In genomic region chr16:70572926-70573270, GRCh38 we compare ENCODE assay signal across 13 cellular contexts. TPM values are rescaled to one million over a fixed set of nuclear protein-coding genes. Genes with fewer than 3 reads are reported as not detected.
DNase-seq lines count a peak whose midpoint lies in the region; ATAC-seq, FAIRE-seq and TF ChIP-seq lines count a peak whose summit lies in the region.
"Had no signal": no experiment of that assay in that cellular context is flagged by ENCODE, and none has a peak within 500 bp of the region (broad histone marks: within the 10 kb centered on the region; RNA-seq: fewer than 3 reads in every experiment).

No MANE protein-coding gene starts in this region.

- BruUV-seq in HepG2 (replicated peaks; lab: Mats Ljungman, UMichigan): no TSS peak

- ATAC-seq in HepG2 (no peak), HG03159 (IDR thresholded peaks at IDR 0.05; ENCODE audit: unreplicated experiment) (no peak), T-cell (replicated peaks in 1 of 4) (no peak), omental fat pad (ENCODE audit: low FRiP score) (no peak)
- ATAC-seq in stimulated activated effector memory CD8-positive, alpha-beta T cell treated with anti-CD3 and anti-CD28 coated beads, Interleukin-12 subunit alpha, Interleukin-12 subunit beta, amount 100 ng/mL, for 72 hours: no peak

- H3K4me1 ChIP-seq in adrenal gland (replicated peaks in 1 of 2): peaks cover 12 to 39% of the 10 kb centered on the region in 2 donors
- H3K4me1 ChIP-seq in HepG2 (ENCODE audit: insufficient read depth, low read length): no peaks in the 10 kb centered on the region

- no peak overlapping the region for H3K9ac ChIP-seq in HepG2 (ENCODE audit: insufficient read depth, low read depth, low read length)

- TF ChIP-seq CTCF in adrenal gland (IDR thresholded peaks at IDR 0.05) (no peak), HepG2 (CRISPR knock-in tag; IDR thresholded peaks at IDR 0.05) (no peak), omental fat pad (IDR thresholded peaks at IDR 0.05) (no peak)

- no peak overlapping the region for H3K4me2 ChIP-seq in HepG2 (ENCODE audit: low read depth, low read length)

- H3K27me3 Mint-ChIP-seq in IgD-negative memory B cell (no peaks in the 10 kb centered on the region), T-cell (no peaks in the 10 kb centered on the region)
- H3K27me3 Mint-ChIP-seq: activated CD4-positive, alpha-beta T cell treated with anti-CD3 and anti-CD28 coated beads for 36 hours had no signal

- H3K36me3 Mint-ChIP-seq in IgD-negative memory B cell (peaks cover 1% of the 10 kb centered on the region), T-cell (peaks cover 41% of the 10 kb centered on the region)
- peaks cover 96% of the 10 kb centered on the region for H3K36me3 Mint-ChIP-seq in stimulated activated effector memory CD8-positive, alpha-beta T cell treated with anti-CD3 and anti-CD28 coated beads, Interleukin-12 subunit alpha, Interleukin-12 subunit beta, amount 100 ng/mL, for 72 hours

- no peak for DNase-seq in adrenal gland
- no peak for DNase-seq in HepG2 (ENCODE audit: low spot score)
- no peak for DNase-seq in stimulated activated effector memory CD8-positive, alpha-beta T cell treated with anti-CD3 and anti-CD28 coated beads, Interleukin-12 subunit alpha, Interleukin-12 subunit beta, amount 100 ng/mL, for 72 hours (ENCODE audit: low spot score in 2 of 2)
- no peak for DNase-seq in HK-2 (ENCODE audit: unreplicated experiment)
- DNase-seq in T-cell: no peak
- no peak for DNase-seq in omental fat pad (ENCODE audit: low spot score)
- DNase-seq: activated CD4-positive, alpha-beta T cell treated with anti-CD3 and anti-CD28 coated beads for 36 hours; CD8-positive, alpha-beta memory T cell; NCI-H1436; NCI-H748 treated with DMSO at 0.1 percent for 48 hours; retina had no signal

- H3K27ac ChIP-seq in adrenal gland: peak overlapping the region in 3 of 5 donors; percentile 3 to 75 (median 61)
- H3K27ac ChIP-seq in HepG2 (ENCODE audit: extremely low read length, insufficient read depth, low read length): no peak overlapping the region

- 52 to 86% (median 70%) methylated on average over 2 of the region's 2 CpGs for WGBS in adrenal gland, 4 donors
- WGBS in HepG2 (ENCODE audit: low lambda C conversion rate): 92% methylated on average over 2 of the region's 2 CpGs

- CTCF ChIA-PET in HepG2 (lab: Yijun Ruan, JAX; ENCODE audit: low intra/inter-chr PET ratio, low total read pairs) (no interaction called here), T-cell (lab: Charles Lee) (no interaction called here)

- H3K36me3 ChIP-seq in adrenal gland (replicated peaks in 1 of 2): peaks cover 0 to 62% of the 10 kb centered on the region in 2 donors
- peaks cover 49 to 65% of the 10 kb centered on the region in 2 experiments for H3K36me3 ChIP-seq in HepG2 (replicated peaks in 1 of 2; ENCODE audit: control insufficient read depth in 1 of 2, insufficient read depth in 2 of 2, low read length in 2 of 2)

- FAIRE-seq in HepG2 (lab: Jason Lieb, UNC): no peak

- in situ Hi-C loops in HepG2 (cut with HindIII; ENCODE audit: extremely low pct_ligation_motif_present, low pct_unique_long_range_greater_than_20kb): no loop called here

- H2AFZ ChIP-seq in HepG2 (ENCODE audit: low read length): no peak overlapping the region

- H3K9me3 Mint-ChIP-seq in IgD-negative memory B cell (no peaks in the 10 kb centered on the region), T-cell (no peaks in the 10 kb centered on the region)
- no peaks in the 10 kb centered on the region for H3K9me3 Mint-ChIP-seq in stimulated activated effector memory CD8-positive, alpha-beta T cell treated with anti-CD3 and anti-CD28 coated beads, Interleukin-12 subunit alpha, Interleukin-12 subunit beta, amount 100 ng/mL, for 72 hours
- H3K9me3 Mint-ChIP-seq: CD8-positive, alpha-beta memory T cell had no signal

- intact Hi-C loops in adrenal gland (cut with DNase I) (no loop called here), HepG2 (cut with micrococcal nuclease; ENCODE audit: unreplicated experiment) (no loop called here)

- H3K4me3 ChIP-seq in adrenal gland (no peak overlapping the region), HepG2 (replicated peaks in 1 of 3; ENCODE audit: insufficient read depth in 1 of 3, low read depth in 2 of 3, low read length in 3 of 3) (no peak overlapping the region)

- H3K27me3 ChIP-seq in adrenal gland (no peaks in the 10 kb centered on the region), HepG2 (ENCODE audit: control insufficient read depth in 1 of 2, insufficient read depth in 2 of 2, low read length in 2 of 2) (no peaks in the 10 kb centered on the region)

- H3K27ac Mint-ChIP-seq in IgD-negative memory B cell (peak overlapping the region in 2 of 3 donors; percentile 46 to 86), T-cell (peak overlapping the region in 1 of 2 donors; percentile 50)
- peak overlapping the region; percentile 89 for H3K27ac Mint-ChIP-seq in stimulated activated effector memory CD8-positive, alpha-beta T cell treated with anti-CD3 and anti-CD28 coated beads, Interleukin-12 subunit alpha, Interleukin-12 subunit beta, amount 100 ng/mL, for 72 hours

- H3K4me1 Mint-ChIP-seq in IgD-negative memory B cell: peaks cover 0 to 6% (median 4%) of the 10 kb centered on the region in 3 donors
- H3K4me1 Mint-ChIP-seq in stimulated activated effector memory CD8-positive, alpha-beta T cell treated with anti-CD3 and anti-CD28 coated beads, Interleukin-12 subunit alpha, Interleukin-12 subunit beta, amount 100 ng/mL, for 72 hours: peaks cover 38% of the 10 kb centered on the region
- H3K4me1 Mint-ChIP-seq in T-cell: peaks cover 10 to 17% (median 15%) of the 10 kb centered on the region in 3 donors

- no peaks in the 10 kb centered on the region for H3K79me2 ChIP-seq in HepG2 (ENCODE audit: insufficient read depth, low read length)

- TF ChIP-seq POLR2A in adrenal gland (IDR thresholded peaks at IDR 0.05) (no peak), HepG2 (IDR thresholded peaks at IDR 0.05; ENCODE audit: insufficient read depth in 1 of 2, low read depth in 2 of 2, low read length in 2 of 2) (no peak)

- peaks cover 21% of the 10 kb centered on the region; the same call in 1 of the 2 replicates for H4K20me1 ChIP-seq in HepG2 (ENCODE audit: insufficient read depth, low read length)

- TF ChIP-seq RAD21 in HepG2 (CRISPR knock-in tag; IDR thresholded peaks at IDR 0.05): no peak

- POLR2A ChIA-PET in HepG2 (lab: Yijun Ruan, JAX) (no interaction called here), T-cell (lab: Charles Lee) (no interaction called here)

- TF ChIP-seq EP300 in HepG2 (IDR thresholded peaks at IDR 0.05; ENCODE audit: low read depth in 2 of 2, low read length in 2 of 2) (no peak), HepG2 (CRISPR knock-in tag; IDR thresholded peaks at IDR 0.05; ENCODE audit: borderline replicate concordance) (no peak)

- H3K4me3 Mint-ChIP-seq in IgD-negative memory B cell (no peak overlapping the region), T-cell (no peak overlapping the region)
- no peak overlapping the region for H3K4me3 Mint-ChIP-seq in stimulated activated effector memory CD8-positive, alpha-beta T cell treated with anti-CD3 and anti-CD28 coated beads, Interleukin-12 subunit alpha, Interleukin-12 subunit beta, amount 100 ng/mL, for 72 hours
- H3K4me3 Mint-ChIP-seq: activated CD4-positive, alpha-beta T cell treated with anti-CD3 and anti-CD28 coated beads for 36 hours had no signal

- H3K9me3 ChIP-seq in adrenal gland (replicated peaks in 1 of 3) (no peaks in the 10 kb centered on the region), HepG2 (ENCODE audit: low read length) (no peaks in the 10 kb centered on the region)

RNA-seq across cellular contexts. Expression of gene SF3B3, which starts 49.3 kb away (rescaled TPM):
- polyA plus RNA-seq in IgD-negative memory B cell (122 TPM), adrenal gland (100 to 1,000 TPM in 2 of 3 donors, 10 to 100 TPM in 1; 82.1 to 200 (median 101) TPM), HepG2 (2011; rRNA removed) (140 and 157 TPM in 2 replicates)
- total RNA-seq in adrenal gland (100 to 1,000 TPM in 5 of 8 donors, 10 to 100 TPM in 3; 66.2 to 242 (median 160) TPM), HepG2 (2016; rRNA removed; fragmentation: Illumina TruSeq; extraction: Trizol) (500 and 817 TPM in 2 replicates), T-cell (100 to 1,000 TPM; 202 to 291 (median 264) TPM), omental fat pad (100 to 1,000 TPM in 2 of 4 donors, 10 to 100 TPM in 2; 84.2 to 118 (median 95.6) TPM)
- total RNA-seq in HepG2 (2016; cell fraction: cytosol; rRNA removed; fragmentation: Illumina TruSeq; extraction: Trizol; ENCODE audit: low read depth): 52.3 and 54.5 TPM in 2 replicates
- 484 and 682 TPM in 2 replicates for total RNA-seq in HepG2 (2016; cell fraction: insoluble cytoplasmic fraction; rRNA removed; fragmentation: Illumina TruSeq; extraction: Trizol)
- total RNA-seq in HepG2 (2016; cell fraction: membrane; rRNA removed; fragmentation: Illumina TruSeq; extraction: Trizol): 138 and 170 TPM in 2 replicates
- 336 and 347 TPM in 2 replicates for total RNA-seq in HepG2 (2016; cell fraction: nucleus; rRNA removed; fragmentation: Illumina TruSeq; extraction: Trizol)
- 134 and 147 TPM in 2 replicates for polyA plus RNA-seq in HepG2 (2011; cell fraction: cytosol; rRNA removed)
- polyA plus RNA-seq in HepG2 (2011; cell fraction: nucleus; rRNA removed): 150 and 189 TPM in 2 replicates
- polyA plus RNA-seq in HepG2 (2012): 211 and 269 TPM in 2 replicates
- polyA plus RNA-seq in HepG2 (2016; cell fraction: cytosol; fragmentation: Illumina TruSeq; extraction: Trizol; ENCODE audit: low read depth): 31.7 and 36.7 TPM in 2 replicates
- polyA plus RNA-seq in HepG2 (2016; cell fraction: insoluble cytoplasmic fraction; fragmentation: Illumina TruSeq; extraction: Trizol; ENCODE audit: low read depth): 551 and 651 TPM in 2 replicates
- polyA plus RNA-seq in HepG2 (2016; cell fraction: membrane; fragmentation: Illumina TruSeq; extraction: Trizol; ENCODE audit: low read depth): 103 and 131 TPM in 2 replicates
- polyA plus RNA-seq in HepG2 (2016; cell fraction: nucleus; fragmentation: Illumina TruSeq; extraction: Trizol; ENCODE audit: insufficient read depth, low read depth): 452 and 475 TPM in 2 replicates
- 774 and 825 TPM in 2 replicates for polyA minus RNA-seq in HepG2 (2011; rRNA and poly(A)+ RNA removed; ENCODE audit: low replicate concordance)
- polyA minus RNA-seq in HepG2 (2011; cell fraction: cytosol; rRNA and poly(A)+ RNA removed): 152 and 162 TPM in 2 replicates
- 238 and 284 TPM in 2 replicates for polyA minus RNA-seq in HepG2 (2011; cell fraction: nucleus; rRNA and poly(A)+ RNA removed)

RNA-seq across cellular contexts. Expression of gene COG4, which starts 49.5 kb away (rescaled TPM):
- polyA plus RNA-seq in IgD-negative memory B cell: 36.9 TPM
- 100 to 1,000 TPM in 1 of 8 donors, 10 to 100 TPM in 7; 42.3 to 195 (median 66.7) TPM for total RNA-seq in adrenal gland
- polyA plus RNA-seq in adrenal gland: 100 to 1,000 TPM in 1 of 3 donors, 10 to 100 TPM in 2; 28.2 to 128 (median 86.2) TPM
- 73.8 and 85.7 TPM in 2 replicates for total RNA-seq in HepG2 (2016; rRNA removed; fragmentation: Illumina TruSeq; extraction: Trizol)
- 9.8 and 10.8 TPM in 2 replicates for total RNA-seq in HepG2 (2016; cell fraction: cytosol; rRNA removed; fragmentation: Illumina TruSeq; extraction: Trizol; ENCODE audit: low read depth)
- total RNA-seq in HepG2 (2016; cell fraction: insoluble cytoplasmic fraction; rRNA removed; fragmentation: Illumina TruSeq; extraction: Trizol): 73.6 and 85.8 TPM in 2 replicates
- total RNA-seq in HepG2 (2016; cell fraction: membrane; rRNA removed; fragmentation: Illumina TruSeq; extraction: Trizol): 16.2 and 17.5 TPM in 2 replicates
- 47.2 and 51.5 TPM in 2 replicates for total RNA-seq in HepG2 (2016; cell fraction: nucleus; rRNA removed; fragmentation: Illumina TruSeq; extraction: Trizol)
- 51.1 and 52.7 TPM in 2 replicates for polyA plus RNA-seq in HepG2 (2011; rRNA removed)
- 40.4 and 61.2 TPM in 2 replicates for polyA plus RNA-seq in HepG2 (2011; cell fraction: cytosol; rRNA removed)
- 138 and 141 TPM in 2 replicates for polyA plus RNA-seq in HepG2 (2011; cell fraction: nucleus; rRNA removed)
- 38.9 and 41.3 TPM in 2 replicates for polyA plus RNA-seq in HepG2 (2012)
- 4.5 and 4.8 TPM in 2 replicates for polyA plus RNA-seq in HepG2 (2016; cell fraction: cytosol; fragmentation: Illumina TruSeq; extraction: Trizol; ENCODE audit: low read depth)
- polyA plus RNA-seq in HepG2 (2016; cell fraction: insoluble cytoplasmic fraction; fragmentation: Illumina TruSeq; extraction: Trizol; ENCODE audit: low read depth): 53.2 and 57.0 TPM in 2 replicates
- 5.8 and 7.8 TPM in 2 replicates for polyA plus RNA-seq in HepG2 (2016; cell fraction: membrane; fragmentation: Illumina TruSeq; extraction: Trizol; ENCODE audit: low read depth)
- polyA plus RNA-seq in HepG2 (2016; cell fraction: nucleus; fragmentation: Illumina TruSeq; extraction: Trizol; ENCODE audit: insufficient read depth, low read depth): 75.3 and 76.0 TPM in 2 replicates
- polyA minus RNA-seq in HepG2 (2011; rRNA and poly(A)+ RNA removed; ENCODE audit: low replicate concordance): 62.6 and 88.2 TPM in 2 replicates
- polyA minus RNA-seq in HepG2 (2011; cell fraction: cytosol; rRNA and poly(A)+ RNA removed): 21.7 and 23.0 TPM in 2 replicates
- 43.4 and 56.8 TPM in 2 replicates for polyA minus RNA-seq in HepG2 (2011; cell fraction: nucleus; rRNA and poly(A)+ RNA removed)
- 10 to 100 TPM; 49.5 to 70.6 (median 60.6) TPM for total RNA-seq in T-cell
- 10 to 100 TPM; 23.3 to 59.1 (median 29.6) TPM for total RNA-seq in omental fat pad
